17 cellular contexts compared by ENCODE assay signal in the genomic region with DNA sequence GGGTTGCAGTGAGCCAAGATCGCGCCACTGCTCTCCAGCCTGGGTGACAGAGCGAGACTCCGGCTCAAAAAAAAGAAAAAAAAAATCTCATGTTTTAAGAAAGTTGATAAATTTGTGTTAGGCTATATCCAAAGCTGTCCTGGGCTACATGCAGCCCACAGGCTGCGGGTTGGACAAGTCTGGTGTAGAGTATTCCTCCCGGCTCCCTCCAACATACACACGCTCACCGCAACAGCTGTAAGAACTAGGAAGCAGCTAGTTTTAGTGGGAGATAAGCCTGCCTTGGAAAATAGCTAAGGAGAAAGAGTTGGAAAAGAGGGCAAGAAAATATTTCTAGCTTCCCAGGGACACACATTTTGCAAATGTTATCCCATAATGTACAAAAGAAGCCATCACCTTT. TPM values are rescaled to one million over a fixed set of nuclear protein-coding genes. Genes with fewer than 3 reads are reported as not detected.
DNase-seq lines count a peak whose midpoint lies in the region; ATAC-seq and TF ChIP-seq lines count a peak whose summit lies in the region.
"Had no signal": no experiment of that assay in that cellular context is flagged by ENCODE, and none has a peak within 500 bp of the region (broad histone marks: within the 10 kb centered on the region; RNA-seq: fewer than 3 reads in every experiment).

No MANE protein-coding gene starts in this region.

- no peaks in the 10 kb centered on the region for H3K36me3 ChIP-seq in upper lobe of right lung
- H3K36me3 ChIP-seq: Peyer's patch had no signal

- H3K27ac ChIP-seq in coronary artery, result peak overlapping the region in 1 of 2 donors; percentile 42
- H3K27ac ChIP-seq in upper lobe of right lung, result no peak overlapping the region
- H3K27ac ChIP-seq: Peyer's patch had no signal

- H3K9me3 ChIP-seq in upper lobe of right lung, result no peaks in the 10 kb centered on the region
- H3K9me3 ChIP-seq: mucosa of descending colon, Peyer's patch had no signal

- H3K4me3 ChIP-seq in coronary artery (peak overlapping the region; percentile 18), upper lobe of right lung (no peak overlapping the region)
- H3K4me3 ChIP-seq: mucosa of descending colon, Peyer's patch had no signal

- H3K27me3 Mint-ChIP-seq in activated T-cell treated with anti-CD3 and anti-CD28 coated beads, Interleukin-2, amount 50 U/mL, for 72 hours (ENCODE audit: low read depth), result no peaks in the 10 kb centered on the region
- H3K27me3 Mint-ChIP-seq in naive thymus-derived CD8-positive, alpha-beta T cell, result no peaks in the 10 kb centered on the region

- no peak overlapping the region for H3K4me3 Mint-ChIP-seq in activated T-cell treated with anti-CD3 and anti-CD28 coated beads, Interleukin-2, amount 50 U/mL, for 72 hours
- peak overlapping the region in 3 of 10 donors; percentile 7 to 70 (median 15) for H3K4me3 Mint-ChIP-seq in naive thymus-derived CD8-positive, alpha-beta T cell

- H3K4me1 Mint-ChIP-seq in activated T-cell treated with anti-CD3 and anti-CD28 coated beads, Interleukin-2, amount 50 U/mL, for 72 hours (ENCODE audit: low read depth), result peaks cover 87% of the 10 kb centered on the region
- peaks cover 40 to 84% (median 71%) of the 10 kb centered on the region in 4 donors for H3K4me1 Mint-ChIP-seq in naive thymus-derived CD8-positive, alpha-beta T cell

- H3K9me3 Mint-ChIP-seq in activated T-cell treated with anti-CD3 and anti-CD28 coated beads, Interleukin-2, amount 50 U/mL, for 72 hours, result no peaks in the 10 kb centered on the region
- no peaks in the 10 kb centered on the region for H3K9me3 Mint-ChIP-seq in naive thymus-derived CD8-positive, alpha-beta T cell
- H3K9me3 Mint-ChIP-seq: T-helper 2 cell treated with Interferon-gamma antibody and Interleukin-4, amounts not matched to agents 5 μg/mL and 100 μg/mL, for 36 hours had no signal

- no peak for ATAC-seq in activated T-cell treated with anti-CD3 and anti-CD28 coated beads, Interleukin-2, amount 50 U/mL, for 72 hours (replicated peaks in 1 of 2)
- ATAC-seq in naive thymus-derived CD8-positive, alpha-beta T cell, result no peak
- ATAC-seq in upper lobe of right lung (peak; percentile 33), GM21717 (IDR thresholded peaks at IDR 0.05; ENCODE audit: unreplicated experiment) (no peak)
- ATAC-seq: mucosa of descending colon had no signal

- DNase-seq in activated T-cell treated with anti-CD3 and anti-CD28 coated beads, Interleukin-2, amount 50 U/mL, for 72 hours, result no peak
- DNase-seq in activated T-cell treated with anti-CD3 and anti-CD28 coated beads for 4 hours (no peak), coronary artery (ENCODE audit: low spot score) (no peak), upper lobe of right lung (no peak), glomerular visceral epithelial cell (ENCODE audit: extremely low spot score) (no peak), NCI-H446 treated with DMSO at 0.1 percent for 48 hours (lab: John Stamatoyannopoulos, UW) (no peak)
- no peak for DNase-seq in naive thymus-derived CD8-positive, alpha-beta T cell
- DNase-seq: activated gamma-delta T cell, erythroblast, mucosa of descending colon, NCI-H1105 treated with DMSO at 0.1 percent for 48 hours, Peyer's patch, retina, substantia nigra had no signal

- intact Hi-C loops in upper lobe of right lung (cut with DNase I), result no loop called here

- H3K4me1 ChIP-seq in upper lobe of right lung, result peaks cover 53% of the 10 kb centered on the region

- no peak for TF ChIP-seq CTCF in coronary artery (IDR thresholded peaks at IDR 0.05)
- no peak for TF ChIP-seq CTCF in upper lobe of right lung (IDR thresholded peaks at IDR 0.05)

- POLR2A ChIA-PET in naive thymus-derived CD8-positive, alpha-beta T cell (lab: Charles Lee), result no interaction called here

- no peaks in the 10 kb centered on the region for H3K27me3 ChIP-seq in upper lobe of right lung
- H3K27me3 ChIP-seq: Peyer's patch had no signal

- peak overlapping the region; percentile 41 for H3K27ac Mint-ChIP-seq in activated T-cell treated with anti-CD3 and anti-CD28 coated beads, Interleukin-2, amount 50 U/mL, for 72 hours
- peak overlapping the region in 6 of 10 donors; percentile 31 to 89 (median 70) for H3K27ac Mint-ChIP-seq in naive thymus-derived CD8-positive, alpha-beta T cell
- H3K27ac Mint-ChIP-seq: T-helper 2 cell treated with Interferon-gamma antibody and Interleukin-4, amounts not matched to agents 5 μg/mL and 100 μg/mL, for 36 hours had no signal

- peaks cover 0 to 6% of the 10 kb centered on the region in 2 donors for H3K36me3 Mint-ChIP-seq in activated T-cell treated with anti-CD3 and anti-CD28 coated beads, Interleukin-2, amount 50 U/mL, for 72 hours (ENCODE audit: insufficient read depth in 2 of 2)
- H3K36me3 Mint-ChIP-seq in naive thymus-derived CD8-positive, alpha-beta T cell, result peaks cover 0 to 46% (median 2%) of the 10 kb centered on the region in 3 donors

RNA-seq across cellular contexts. Expression of gene CELF1, which starts 46.6 kb away (rescaled TPM):
- total RNA-seq in activated T-cell treated with anti-CD3 and anti-CD28 coated beads, Interleukin-2, amount 50 U/mL, for 72 hours, result 100 to 1,000 TPM; 128 to 149 TPM
- 100 to 1,000 TPM; 133 to 138 TPM for total RNA-seq in naive thymus-derived CD8-positive, alpha-beta T cell
- 10 to 100 TPM; 45.3 to 79.3 (median 55.3) TPM for polyA plus RNA-seq in naive thymus-derived CD8-positive, alpha-beta T cell
- 97.5 TPM for total RNA-seq in upper lobe of right lung

RNA-seq across cellular contexts. Expression of gene RAPSN, which starts 57.4 kb away (rescaled TPM):
- total RNA-seq in activated T-cell treated with anti-CD3 and anti-CD28 coated beads, Interleukin-2, amount 50 U/mL, for 72 hours, result 1 to 10 TPM in 1 of 2 donors, under 1 TPM in 1; 0.77 to 1.3 TPM
- 1 to 10 TPM; 1.3 to 1.5 TPM for total RNA-seq in naive thymus-derived CD8-positive, alpha-beta T cell
- not detected for polyA plus RNA-seq in naive thymus-derived CD8-positive, alpha-beta T cell
- total RNA-seq in upper lobe of right lung, result 0.64 TPM
- total RNA-seq: cerebellum had no signal

RNA-seq across cellular contexts. Expression of gene PTPMT1, which starts 59.0 kb away (rescaled TPM):
- 10 to 100 TPM; 37.0 to 40.1 TPM for total RNA-seq in activated T-cell treated with anti-CD3 and anti-CD28 coated beads, Interleukin-2, amount 50 U/mL, for 72 hours
- total RNA-seq in naive thymus-derived CD8-positive, alpha-beta T cell, result 10 to 100 TPM; 19.1 to 22.2 TPM
- polyA plus RNA-seq in naive thymus-derived CD8-positive, alpha-beta T cell, result 10 to 100 TPM; 58.7 to 73.3 (median 71.0) TPM
- 75.6 TPM for total RNA-seq in upper lobe of right lung
